Comparison of ENCODE assay signal across 8 cellular contexts in the genomic region with DNA sequence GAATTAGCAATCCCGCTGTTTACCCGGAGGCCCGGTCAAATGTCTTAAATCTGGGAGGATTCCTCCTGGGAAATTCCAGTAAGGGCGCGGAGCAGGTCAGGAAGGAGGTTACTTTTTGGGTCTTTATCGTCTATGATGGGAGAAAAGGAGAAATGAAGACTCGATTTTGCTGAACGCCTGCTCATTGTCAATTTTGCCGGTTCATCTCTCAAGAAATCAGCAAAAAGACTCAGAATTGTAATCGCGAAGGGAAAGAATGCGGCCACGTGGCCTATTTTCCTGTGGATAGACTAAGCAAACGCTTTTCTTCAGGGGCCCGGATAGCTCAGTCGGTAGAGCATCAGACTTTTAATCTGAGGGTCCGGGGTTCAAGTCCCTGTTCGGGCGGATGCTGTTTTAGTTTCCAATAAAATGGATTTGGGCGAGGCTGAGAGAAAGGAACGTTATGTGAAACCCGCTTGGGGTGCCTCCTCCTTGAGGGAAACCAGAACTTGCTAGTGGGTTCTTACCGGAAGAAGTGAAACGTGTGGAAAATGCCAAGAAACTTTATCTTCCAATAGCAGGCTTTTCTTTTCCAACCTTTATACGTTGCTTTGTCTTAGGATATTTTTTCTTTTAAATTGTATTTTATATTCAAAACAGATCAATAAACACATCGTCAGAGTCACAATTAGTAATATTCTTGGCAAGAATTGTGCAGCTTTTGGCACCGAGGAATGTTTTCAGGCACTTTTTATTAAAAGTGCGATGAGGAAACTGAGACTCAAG. TPM values are rescaled to one million over a fixed set of nuclear protein-coding genes. Genes with fewer than 3 reads are reported as not detected.
DNase-seq lines count a peak whose midpoint lies in the region; ATAC-seq and TF ChIP-seq lines count a peak whose summit lies in the region.

No MANE protein-coding gene starts in this region.

- H2AFZ ChIP-seq in hepatocyte: peak overlapping the region; percentile 83

- peak overlapping the region; percentile 73 for H3K4me2 ChIP-seq in hepatocyte

- TF ChIP-seq CTCF in hepatocyte (IDR thresholded peaks at IDR 0.05; ENCODE audit: poor library complexity) (no peak), sigmoid colon (IDR thresholded peaks at IDR 0.05) (no peak)

- H3K4me3 ChIP-seq in hepatocyte (peak overlapping the region; percentile 40), sigmoid colon (peak overlapping the region in 3 of 4 donors; percentile 26 to 42 (median 41))

- DNase-seq in GM04504 (ENCODE audit: low read depth): peak; percentile 47
- DNase-seq in KG1 (lab: John Stamatoyannopoulos, UW): peak; percentile 74
- DNase-seq in activated naive CD8-positive, alpha-beta T cell treated with anti-CD3 and anti-CD28 coated beads, Interleukin-2, amount 50 U/mL, for 16 hours (ENCODE audit: low read depth, low spot score): peak; percentile 51
- peak; percentile 83 for DNase-seq in hepatocyte (ENCODE audit: low spot score)
- DNase-seq in sigmoid colon: peak; percentile 78

- H3K27ac ChIP-seq in hepatocyte (peak overlapping the region; percentile 83), sigmoid colon (peak overlapping the region; percentile 43 to 71 (median 68))

- no peaks in the 10 kb centered on the region for H4K20me1 ChIP-seq in hepatocyte (ENCODE audit: insufficient read depth, poor library complexity, severe bottlenecking)

- H3K79me2 ChIP-seq in hepatocyte: no peaks in the 10 kb centered on the region

- H3K9me3 ChIP-seq in hepatocyte (ENCODE audit: low read depth): no peaks in the 10 kb centered on the region
- no peaks in the 10 kb centered on the region for H3K9me3 ChIP-seq in sigmoid colon

- whole genome bisulfite sequencing in hepatocyte (ENCODE audit: low lambda C conversion rate, missing lambda C conversion rate): 5% methylated on average over 28 of the region's 28 CpGs
- WGBS in sigmoid colon, 2 donors: 14 to 47% methylated on average over 28 of the region's 28 CpGs

- no peak for TF ChIP-seq POLR2A in sigmoid colon (IDR thresholded peaks at IDR 0.05)

- ATAC-seq in SK-N-SH treated with all-trans-retinoic acid at 6 μM for 48 hours (peak; percentile 64), GM21447 (IDR thresholded peaks at IDR 0.05; ENCODE audit: unreplicated experiment) (no peak), HG03135 (IDR thresholded peaks at IDR 0.05; ENCODE audit: unreplicated experiment) (no peak)

- intact Hi-C loops in sigmoid colon (cut with DNase I): loop anchor here (10.0 kb wide), 3 partner anchors 411 to 1891 kb away; partner anchors contain the start of genes FAM111A, TMEM109 and ZDHHC5

- no peaks in the 10 kb centered on the region for H3K9me2 ChIP-seq in hepatocyte (replicated peaks; ENCODE audit: insufficient read depth)

- no peaks in the 10 kb centered on the region for H3K36me3 ChIP-seq in hepatocyte (replicated peaks; ENCODE audit: insufficient read depth, low read depth)
- no peaks in the 10 kb centered on the region for H3K36me3 ChIP-seq in sigmoid colon

- TF ChIP-seq EP300 in sigmoid colon (IDR thresholded peaks at IDR 0.05): no peak

- H3K4me1 ChIP-seq in hepatocyte (ENCODE audit: insufficient read depth): no peaks in the 10 kb centered on the region
- peaks cover 0 to 36% (median 14%) of the 10 kb centered on the region in 4 donors for H3K4me1 ChIP-seq in sigmoid colon

- H3K27me3 ChIP-seq in hepatocyte (no peaks in the 10 kb centered on the region), sigmoid colon (no peaks in the 10 kb centered on the region)

TF ChIP-seq in SK-N-SH treated with all-trans-retinoic acid at 6 μM for 48 hours, 23 proteins besides CTCF, POLR2A, EP300 and RAD21:
- TF ChIP-seq RARB (CRISPR knock-in tag; IDR thresholded peaks at IDR 0.05) (no peak), ZFP30 (CRISPR knock-in tag; IDR thresholded peaks at IDR 0.05) (no peak), PATZ1 (CRISPR knock-in tag; IDR thresholded peaks at IDR 0.05; ENCODE audit: borderline replicate concordance) (0 out of 2 replicates have a peak, but pooled peaks have one; percentile 14), TOX (CRISPR knock-in tag; IDR thresholded peaks at IDR 0.05; ENCODE audit: borderline replicate concordance) (no peak), ESRRG (CRISPR knock-in tag; IDR thresholded peaks at IDR 0.05) (no peak), GLIS3 (CRISPR knock-in tag; IDR thresholded peaks at IDR 0.05) (peak; percentile 20; the same call in 1 of the 2 replicates), ISL1 (CRISPR knock-in tag; IDR thresholded peaks at IDR 0.05) (no peak), BACH2 (CRISPR knock-in tag; IDR thresholded peaks at IDR 0.05; ENCODE audit: borderline replicate concordance) (no peak), ZNF565 (CRISPR knock-in tag; conservative IDR thresholded peaks at IDR 0.05; ENCODE audit: low read depth) (no peak)
- TF ChIP-seq, protein P1, sequence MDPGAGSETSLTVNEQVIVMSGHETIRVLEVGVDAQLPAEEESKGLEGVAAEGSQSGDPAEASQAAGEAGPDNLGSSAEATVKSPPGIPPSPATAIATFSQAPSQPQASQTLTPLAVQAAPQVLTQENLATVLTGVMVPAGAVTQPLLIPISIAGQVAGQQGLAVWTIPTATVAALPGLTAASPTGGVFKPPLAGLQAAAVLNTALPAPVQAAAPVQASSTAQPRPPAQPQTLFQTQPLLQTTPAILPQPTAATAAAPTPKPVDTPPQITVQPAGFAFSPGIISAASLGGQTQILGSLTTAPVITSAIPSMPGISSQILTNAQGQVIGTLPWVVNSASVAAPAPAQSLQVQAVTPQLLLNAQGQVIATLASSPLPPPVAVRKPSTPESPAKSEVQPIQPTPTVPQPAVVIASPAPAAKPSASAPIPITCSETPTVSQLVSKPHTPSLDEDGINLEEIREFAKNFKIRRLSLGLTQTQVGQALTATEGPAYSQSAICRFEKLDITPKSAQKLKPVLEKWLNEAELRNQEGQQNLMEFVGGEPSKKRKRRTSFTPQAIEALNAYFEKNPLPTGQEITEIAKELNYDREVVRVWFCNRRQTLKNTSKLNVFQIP (CRISPR knock-in tag; IDR thresholded peaks at IDR 0.05; ENCODE audit: borderline replicate concordance, low read depth): no peak
TF ChIP-seq in SK-N-SH treated with all-trans-retinoic acid at 6 μM for 48 hours: peak in this region for 2.

RNA-seq across cellular contexts. Expression of gene OR4D9, which starts 45.0 kb away (rescaled TPM):
- total RNA-seq in hepatocyte: not detected in 2 replicates
- not detected in 2 replicates for polyA plus RNA-seq in hepatocyte
- total RNA-seq in sigmoid colon: not detected
- polyA plus RNA-seq in sigmoid colon: not detected

RNA-seq across cellular contexts. Expression of gene OR4D11, which starts 52.9 kb away (rescaled TPM):
- total RNA-seq in hepatocyte: not detected in 2 replicates
- polyA plus RNA-seq in hepatocyte: not detected in 2 replicates
- total RNA-seq in sigmoid colon: not detected
- not detected for polyA plus RNA-seq in sigmoid colon

RNA-seq across cellular contexts. Expression of gene OSBP, which starts 59.3 kb away (rescaled TPM):
- total RNA-seq in hepatocyte (40.0 and 43.8 TPM in 2 replicates), sigmoid colon (10 to 100 TPM; 27.5 to 41.5 (median 30.0) TPM)
- polyA plus RNA-seq in hepatocyte (28.6 and 33.0 TPM in 2 replicates), sigmoid colon (10 to 100 TPM; 16.2 to 24.7 (median 17.1) TPM)
